21 cellular contexts compared by ENCODE assay signal in genomic region chr2:42914860-42915259, GRCh38.
"Had no signal": no experiment of that assay in that cellular context is flagged by ENCODE, and none has a peak within 500 bp of the region (broad histone marks: within the 10 kb centered on the region; RNA-seq: fewer than 3 reads in every experiment).

No MANE protein-coding gene starts in this region.

- DNase-seq: dorsolateral prefrontal cortex; effector CD8-positive, alpha-beta T cell; esophagus squamous epithelium; foreskin fibroblast; glutamatergic neuron; mammary epithelial cell; occipital lobe; right lobe of liver; stimulated activated CD4-positive, alpha-beta T cell treated with anti-CD3 and anti-CD28 coated beads, Interleukin-15, amount 100 ng/mL, for 24 hours; stimulated activated CD4-positive, alpha-beta T cell treated with anti-CD3 and anti-CD28 coated beads, Interleukin-1b, Interleukin-23, amount 100 ng/mL, for 48 hours; stimulated activated CD4-positive, alpha-beta T cell treated with anti-CD3 and anti-CD28 coated beads, Interleukin-4, amount 100 ng/mL, for 24 hours had no signal

- H3K36me3 ChIP-seq: esophagus squamous epithelium, gastroesophageal sphincter, prostate gland, right lobe of liver, spleen, tibial artery, upper lobe of right lung, vagina had no signal

- ATAC-seq: gastroesophageal sphincter; natural killer cell treated with Interleukin-12 subunit alpha and Interleukin-12 subunit beta and Interleukin-15 and Interleukin-18, amount 100 ng/mL, for 72 hours; stimulated activated memory B cell treated with anti-CD40 and anti-IgM and Interleukin-4, amounts not matched to agents 10 μg/mL and 1 μg/mL and 100 μg/mL, for 72 hours; upper lobe of right lung had no signal

- H3K27me3 ChIP-seq: dorsolateral prefrontal cortex, esophagus squamous epithelium, gastroesophageal sphincter, right lobe of liver, spleen, tibial artery, upper lobe of right lung, vagina had no signal

- H3K4me3 ChIP-seq: coronary artery, dorsolateral prefrontal cortex, esophagus squamous epithelium, gastroesophageal sphincter, prostate gland, right lobe of liver, spleen, tibial artery, upper lobe of right lung, vagina had no signal

- H3K27ac ChIP-seq: coronary artery, dorsolateral prefrontal cortex, esophagus squamous epithelium, gastroesophageal sphincter, parathyroid adenoma, prostate gland, upper lobe of right lung had no signal

- H3K4me1 ChIP-seq: parathyroid adenoma, right lobe of liver had no signal

- H3K9me3 ChIP-seq: esophagus squamous epithelium, gastroesophageal sphincter, prostate gland, right lobe of liver, spleen, tibial artery, upper lobe of right lung, vagina had no signal
